In genomic region chr1:10941891-10942541, GRCh38 we compare ENCODE assay signal across 9 cellular contexts.
DNase-seq lines count a peak whose midpoint lies in the region; ATAC-seq and TF ChIP-seq lines count a peak whose summit lies in the region.
"Had no signal": no experiment of that assay in that cellular context is flagged by ENCODE, and none has a peak within 500 bp of the region (broad histone marks: within the 10 kb centered on the region; RNA-seq: fewer than 3 reads in every experiment).

No MANE protein-coding gene starts in this region.

- peak; percentile 76 for TF ChIP-seq RAD21 in Ishikawa (IDR thresholded peaks at IDR 0.05; ENCODE audit: low read depth)

- H3K4me3 ChIP-seq in coronary artery: no peak overlapping the region

- no peak overlapping the region for H3K27ac ChIP-seq in coronary artery

- H3K4me1 Mint-ChIP-seq in memory B cell: peaks cover 16% of the 10 kb centered on the region

- ATAC-seq in memory B cell (ENCODE audit: low read depth) (peak; percentile 49), HG02885 (IDR thresholded peaks at IDR 0.05; ENCODE audit: poor library complexity, unreplicated experiment) (no peak), GM21737 (IDR thresholded peaks at IDR 0.05; ENCODE audit: unreplicated experiment) (no peak)

- H3K27me3 Mint-ChIP-seq in memory B cell: peaks cover 12% of the 10 kb centered on the region

- H3K4me3 Mint-ChIP-seq in memory B cell: no peak overlapping the region
- H3K4me3 Mint-ChIP-seq: activated naive CD8-positive, alpha-beta T cell had no signal

- DNase-seq in DMS79 treated with DMSO at 0.1 percent for 48 hours (lab: John Stamatoyannopoulos, UW) (peak; percentile 33), coronary artery (ENCODE audit: low spot score) (no peak), memory B cell (ENCODE audit: low spot score in 2 of 2) (peak; percentile 51 to 78)
- DNase-seq in activated CD4-positive, CD25-positive, alpha-beta regulatory T cell treated with anti-CD3 and anti-CD28 coated beads, Interleukin-2, amount 50 U/mL, for 72 hours: peak; percentile 78
- peak; percentile 37 for DNase-seq in stimulated activated CD8-positive, alpha-beta memory T cell treated with anti-CD3 and anti-CD28 coated beads, Interleukin-7, amount 100 ng/mL, for 4 hours (ENCODE audit: low read depth in 2 of 2)

- no peaks in the 10 kb centered on the region for H3K9me3 Mint-ChIP-seq in memory B cell

- no peak for TF ChIP-seq EP300 in Ishikawa (IDR thresholded peaks at IDR 0.05; ENCODE audit: borderline replicate concordance)

- TF ChIP-seq CTCF in coronary artery (IDR thresholded peaks at IDR 0.05): peak; percentile 91

- H3K36me3 Mint-ChIP-seq in memory B cell: no peaks in the 10 kb centered on the region
- H3K36me3 Mint-ChIP-seq: activated naive CD8-positive, alpha-beta T cell had no signal

- H3K27ac Mint-ChIP-seq in memory B cell: no peak overlapping the region
- H3K27ac Mint-ChIP-seq: activated naive CD8-positive, alpha-beta T cell had no signal

TF ChIP-seq in Ishikawa, 13 proteins besides CTCF, POLR2A, EP300 and RAD21:
- TF ChIP-seq NFIC (IDR thresholded peaks at IDR 0.05) (no peak; the same call in 1 of the 2 replicates), ZBTB7A (IDR thresholded peaks at IDR 0.05; ENCODE audit: low read depth) (peak; percentile 97), USF1 (IDR thresholded peaks at IDR 0.05) (no peak)
